Comparison of ENCODE assay signal across 20 cellular contexts in the genomic region with DNA sequence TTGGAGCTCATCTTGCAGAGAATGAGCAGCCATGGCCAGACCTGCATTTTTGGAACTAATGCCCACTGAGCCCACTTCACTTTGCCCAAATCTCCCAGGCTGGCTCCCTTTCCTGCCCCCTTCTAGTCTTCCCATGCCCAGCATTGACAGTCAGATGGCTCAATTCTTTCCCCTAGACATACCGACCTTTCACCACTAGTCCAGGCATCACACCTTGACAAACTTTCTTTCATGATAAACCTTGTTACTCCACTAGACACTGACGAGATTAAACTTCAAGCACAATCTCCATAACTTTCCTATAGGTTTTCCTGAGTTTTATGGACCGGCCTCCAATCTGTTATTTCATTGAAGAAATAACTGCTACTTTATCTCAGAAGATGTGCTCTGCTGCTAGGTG. TPM values are rescaled to one million over a fixed set of nuclear protein-coding genes. Genes with fewer than 3 reads are reported as not detected.
DNase-seq lines count a peak whose midpoint lies in the region; ATAC-seq and TF ChIP-seq lines count a peak whose summit lies in the region.
"Had no signal": no experiment of that assay in that cellular context is flagged by ENCODE, and none has a peak within 500 bp of the region (broad histone marks: within the 10 kb centered on the region; RNA-seq: fewer than 3 reads in every experiment).

No MANE protein-coding gene starts in this region.

- H3K9ac ChIP-seq in colonic mucosa (ENCODE audit: low read depth in 2 of 2, low read length in 2 of 2) (no peak overlapping the region), MM.1S (ENCODE audit: low read length) (no peak overlapping the region)

- H3K4me3 Mint-ChIP-seq in mesothelial cell of epicardium: no peak overlapping the region
- H3K4me3 Mint-ChIP-seq: activated CD8-positive, alpha-beta T cell treated with anti-CD3 and anti-CD28 coated beads, Interleukin-2, amount 10 ng/mL, durations not matched to agents 7 days and 5 days; activated T-cell treated with anti-CD3 and anti-CD28 coated beads, Interleukin-2, amount 50 U/mL, for 4 hours; stimulated activated naive CD8-positive, alpha-beta T cell treated with anti-CD3 and anti-CD28 coated beads, Interleukin-15, amount 100 ng/mL, for 72 hours; T-helper 1 cell treated with Interleukin-12 subunit alpha and Interleukin-12 subunit beta and Interleukin-4 antibody, amounts not matched to agents 30 μg/mL and 1 μg/mL, for 36 hours; WTC11 had no signal

- TF ChIP-seq POLR2A in vagina (IDR thresholded peaks at IDR 0.05): no peak
- TF ChIP-seq POLR2A in gastrocnemius medialis (IDR thresholded peaks at IDR 0.05): no peak

- no peaks in the 10 kb centered on the region for H3K9me3 ChIP-seq in Panc1 (ENCODE audit: control insufficient read depth, insufficient read depth, low read depth, low read length)
- H3K9me3 ChIP-seq in colonic mucosa: no peaks in the 10 kb centered on the region
- H3K9me3 ChIP-seq in vagina: no peaks in the 10 kb centered on the region
- H3K9me3 ChIP-seq in gastrocnemius medialis: no peaks in the 10 kb centered on the region
- H3K9me3 ChIP-seq in MM.1S (replicated peaks; ENCODE audit: insufficient read depth, low read length): no peaks in the 10 kb centered on the region
- H3K9me3 ChIP-seq: HAP-1 had no signal

- DNase-seq in Panc1 (ENCODE audit: low read depth, low spot score) (no peak), colonic mucosa (no peak), mesothelial cell of epicardium (ENCODE audit: low spot score in 2 of 2, unreplicated experiment in 2 of 2) (no peak), vagina (ENCODE audit: extremely low spot score in 2 of 2) (no peak), gastrocnemius medialis (no peak), SIG-M5 treated with dmso at 0.1 percent for 504 hours (lab: John Stamatoyannopoulos, UW; ENCODE audit: unreplicated experiment) (no peak), MM.1S (no peak)
- DNase-seq: activated CD8-positive, alpha-beta T cell treated with anti-CD3 and anti-CD28 coated beads, Interleukin-2, amount 10 ng/mL, durations not matched to agents 7 days and 5 days; activated naive CD4-positive, alpha-beta T cell treated with anti-CD3 and anti-CD28 coated beads, Interleukin-2, amount 50 U/mL, for 16 hours; activated T-cell treated with anti-CD3 and anti-CD28 coated beads, Interleukin-2, amount 50 U/mL, for 4 hours; hypothalamus; KG1; NCI-H1048; NCI-H2029 treated with DMSO at 0.1 percent for 48 hours; nucleus accumbens; right cardiac atrium; stimulated activated naive CD8-positive, alpha-beta T cell treated with anti-CD3 and anti-CD28 coated beads, Interleukin-15, amount 100 ng/mL, for 72 hours had no signal

- H4K20me1 ChIP-seq in MM.1S (ENCODE audit: insufficient read depth, low read length): no peaks in the 10 kb centered on the region

- H3K27me3 ChIP-seq in Panc1 (ENCODE audit: control insufficient read depth, insufficient read depth, low read length): no peaks in the 10 kb centered on the region
- no peaks in the 10 kb centered on the region for H3K27me3 ChIP-seq in colonic mucosa
- H3K27me3 ChIP-seq in vagina: no peaks in the 10 kb centered on the region
- no peaks in the 10 kb centered on the region for H3K27me3 ChIP-seq in gastrocnemius medialis
- H3K27me3 ChIP-seq in MM.1S (replicated peaks; ENCODE audit: insufficient read depth, low read length): no peaks in the 10 kb centered on the region

- peak overlapping the region; percentile 86 for H3K27ac Mint-ChIP-seq in mesothelial cell of epicardium
- H3K27ac Mint-ChIP-seq: activated CD8-positive, alpha-beta T cell treated with anti-CD3 and anti-CD28 coated beads, Interleukin-2, amount 10 ng/mL, durations not matched to agents 7 days and 5 days; stimulated activated naive CD8-positive, alpha-beta T cell treated with anti-CD3 and anti-CD28 coated beads, Interleukin-15, amount 100 ng/mL, for 72 hours; T-helper 1 cell treated with Interleukin-12 subunit alpha and Interleukin-12 subunit beta and Interleukin-4 antibody, amounts not matched to agents 30 μg/mL and 1 μg/mL, for 36 hours; WTC11 had no signal

- no peak overlapping the region for H3K27ac ChIP-seq in Panc1 (ENCODE audit: low read length)
- peak overlapping the region; percentile 48 for H3K27ac ChIP-seq in colonic mucosa
- H3K27ac ChIP-seq in vagina: peak overlapping the region; percentile 61
- H3K27ac ChIP-seq in gastrocnemius medialis: no peak overlapping the region
- no peak overlapping the region for H3K27ac ChIP-seq in MM.1S (ENCODE audit: low read length)

- ATAC-seq in Panc1 (peak; percentile 48; the same call in 1 of the 2 replicates), gastrocnemius medialis (no peak)
- ATAC-seq: activated CD8-positive, alpha-beta T cell treated with anti-CD3 and anti-CD28 coated beads, Interleukin-2, amount 10 ng/mL, durations not matched to agents 7 days and 5 days; activated T-cell treated with anti-CD3 and anti-CD28 coated beads, Interleukin-2, amount 50 U/mL, for 4 hours; stimulated activated naive CD8-positive, alpha-beta T cell treated with anti-CD3 and anti-CD28 coated beads, Interleukin-15, amount 100 ng/mL, for 72 hours; WTC11 had no signal

- no peak overlapping the region for H3K4me2 ChIP-seq in MM.1S (ENCODE audit: low read depth, low read length)

- H3F3A ChIP-seq in MM.1S (ENCODE audit: insufficient read depth, low read length): no peaks in the 10 kb centered on the region

- CTCF ChIA-PET in Panc1 (lab: Charles Lee): no interaction called here

- H3K79me2 ChIP-seq in MM.1S (ENCODE audit: low read length): no peaks in the 10 kb centered on the region

- H3K9me2 ChIP-seq in MM.1S (replicated peaks; ENCODE audit: insufficient read depth, low read length): no peaks in the 10 kb centered on the region

- H3K4me1 Mint-ChIP-seq in mesothelial cell of epicardium: peaks cover 37% of the 10 kb centered on the region
- H3K4me1 Mint-ChIP-seq: stimulated activated naive CD8-positive, alpha-beta T cell treated with anti-CD3 and anti-CD28 coated beads, Interleukin-15, amount 100 ng/mL, for 72 hours had no signal

- no peak for TF ChIP-seq CTCF in Panc1 (IDR thresholded peaks at IDR 0.05)
- TF ChIP-seq CTCF in colonic mucosa (IDR thresholded peaks at IDR 0.05): no peak
- TF ChIP-seq CTCF in mesothelial cell of epicardium (IDR thresholded peaks at IDR 0.05; ENCODE audit: unreplicated experiment): no peak
- TF ChIP-seq CTCF in vagina (IDR thresholded peaks at IDR 0.05): no peak
- no peak for TF ChIP-seq CTCF in gastrocnemius medialis (IDR thresholded peaks at IDR 0.05 in 4 of 5, conservative IDR thresholded peaks at IDR 0.05 in 1 of 5)
- TF ChIP-seq CTCF in MM.1S (IDR thresholded peaks at IDR 0.05; ENCODE audit: low read length): no peak

- H3K4me1 ChIP-seq in Panc1 (ENCODE audit: control insufficient read depth, insufficient read depth, low read length) (peaks cover 9% of the 10 kb centered on the region; the same call in 1 of the 2 replicates), colonic mucosa (no peaks in the 10 kb centered on the region), vagina (peaks cover 31% of the 10 kb centered on the region), gastrocnemius medialis (no peaks in the 10 kb centered on the region), MM.1S (ENCODE audit: low read length) (no peaks in the 10 kb centered on the region)

- POLR2A ChIA-PET in Panc1 (lab: Charles Lee): no interaction called here

- in situ Hi-C loops in Panc1 (cut with HindIII; ENCODE audit: low pct_unique_long_range_greater_than_20kb, low sequenced_read_pairs) (no loop called here), gastrocnemius medialis (cut with MboI; ENCODE audit: low sequenced_read_pairs in 4 of 4) (no loop called here)

- H3K36me3 ChIP-seq in Panc1 (ENCODE audit: control insufficient read depth, insufficient read depth, low read length) (no peaks in the 10 kb centered on the region), colonic mucosa (no peaks in the 10 kb centered on the region), vagina (no peaks in the 10 kb centered on the region), gastrocnemius medialis (no peaks in the 10 kb centered on the region), MM.1S (replicated peaks; ENCODE audit: insufficient read depth, low read length) (no peaks in the 10 kb centered on the region)
- H3K36me3 ChIP-seq: HAP-1 had no signal

- H3K36me3 Mint-ChIP-seq in mesothelial cell of epicardium: no peaks in the 10 kb centered on the region
- H3K36me3 Mint-ChIP-seq: WTC11 had no signal

- no peak overlapping the region for H2AFZ ChIP-seq in MM.1S (ENCODE audit: low read length)

- H3K9me3 Mint-ChIP-seq in mesothelial cell of epicardium: peaks cover 2% of the 10 kb centered on the region
- H3K9me3 Mint-ChIP-seq: activated T-cell treated with anti-CD3 and anti-CD28 coated beads, Interleukin-2, amount 50 U/mL, for 4 hours; stimulated activated naive CD8-positive, alpha-beta T cell treated with anti-CD3 and anti-CD28 coated beads, Interleukin-15, amount 100 ng/mL, for 72 hours; T-helper 1 cell treated with Interleukin-12 subunit alpha and Interleukin-12 subunit beta and Interleukin-4 antibody, amounts not matched to agents 30 μg/mL and 1 μg/mL, for 36 hours had no signal

- H3K4me3 ChIP-seq in Panc1 (ENCODE audit: low read depth in 2 of 2, low read length in 2 of 2) (no peak overlapping the region), colonic mucosa (no peak overlapping the region), vagina (no peak overlapping the region), gastrocnemius medialis (no peak overlapping the region), MM.1S (ENCODE audit: low read length) (no peak overlapping the region)
- H3K4me3 ChIP-seq: HAP-1 had no signal

- H3K27me3 Mint-ChIP-seq in mesothelial cell of epicardium (ENCODE audit: low read depth): no peaks in the 10 kb centered on the region

- intact Hi-C loops in Panc1 (cut with micrococcal nuclease; ENCODE audit: unreplicated experiment) (no loop called here), colonic mucosa (cut with DNase I) (no loop called here), vagina (cut with DNase I) (no loop called here), gastrocnemius medialis (cut with DNase I; ENCODE audit: low total_unique reads) (no loop called here)

- no TSS peak for BruUV-seq in Panc1 (replicated peaks; lab: Mats Ljungman, UMichigan)

RNA-seq across cellular contexts. Expression of gene RAI14, which starts 47.8 kb away (rescaled TPM):
- total RNA-seq in Panc1 (2021; ENCODE audit: unreplicated experiment) (18.5 TPM), colonic mucosa (10 to 100 TPM; 15.9 to 25.7 TPM), mesothelial cell of epicardium (117 to 134 TPM (median 120 TPM) in 3 replicates), vagina (30.7 TPM), gastrocnemius medialis (1 to 10 TPM; 1.1 to 3.6 (median 1.7) TPM)
- 6.9 TPM for polyA plus RNA-seq in Panc1 (2012; ENCODE audit: insufficient read length)
- total RNA-seq: activated CD8-positive, alpha-beta T cell treated with anti-CD3 and anti-CD28 coated beads, Interleukin-2, amount 10 ng/mL, durations not matched to agents 7 days and 5 days had no signal

Comparison
In these comparisons a context has a peak if more than half of its experiments do, and no peak if none do; other contexts are left out.
1. H3K27ac ChIP-seq: peak in colonic mucosa (single experiment) and vagina (single experiment); none in Panc1 (single experiment), gastrocnemius medialis (0 of 4) and MM.1S (single experiment).